In the genomic region with DNA sequence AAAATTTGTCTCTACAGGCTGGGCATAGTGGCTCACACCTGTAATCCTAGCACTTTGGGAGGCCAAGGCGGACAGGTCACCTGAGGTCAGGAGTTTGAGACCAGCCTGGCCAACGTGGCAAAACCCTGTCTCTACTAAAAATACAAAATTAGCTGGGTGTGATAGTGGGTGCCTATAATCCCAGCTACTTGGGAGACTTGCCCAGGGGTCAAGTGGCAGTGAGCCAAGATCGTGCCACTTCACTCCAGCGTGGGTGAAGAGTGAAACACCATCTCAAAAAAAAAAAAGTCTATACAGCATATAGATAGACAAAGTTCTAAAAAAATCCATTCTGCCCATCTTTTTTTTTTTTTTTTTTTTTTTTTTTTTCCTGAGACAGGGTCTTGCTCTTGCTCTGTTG, we compare ENCODE assay signal across 1 cellular context.
TF ChIP-seq lines count a peak whose summit lies in the region.

No MANE protein-coding gene starts in this region.

TF ChIP-seq in K562, 482 proteins besides CTCF, POLR2A, EP300 and RAD21:
- 0 out of 2 replicates have a peak, but pooled peaks have one; percentile 6 for TF ChIP-seq NFIC (IDR thresholded peaks at IDR 0.05)
